In the genomic region with DNA sequence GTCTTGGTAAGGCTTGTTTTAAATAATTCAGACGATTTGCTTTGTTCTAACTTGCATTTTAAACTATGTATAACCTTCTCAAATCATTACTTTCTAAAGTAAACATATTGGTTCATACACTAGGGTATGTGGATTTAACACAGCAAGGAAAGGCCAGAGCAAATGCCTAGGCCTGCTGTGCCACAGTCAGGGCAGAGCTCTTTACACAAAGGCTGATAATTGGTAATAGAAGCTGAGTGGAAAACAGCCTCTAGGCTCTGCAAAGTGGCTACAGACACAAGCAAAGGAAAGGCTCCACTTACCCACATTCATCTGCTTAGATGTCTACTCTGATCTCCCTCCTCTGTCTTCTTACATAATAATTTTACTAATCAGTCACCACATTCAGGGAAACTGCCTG, we compare ENCODE assay signal across 26 cellular contexts.
A peak's percentile ranks its signal among the peaks of the same experiment; 100 is the strongest.
DNase-seq lines count a peak whose midpoint lies in the region; ATAC-seq lines count a peak whose summit lies in the region.
"Had no signal": no experiment of that assay in that cellular context is flagged by ENCODE, and none has a peak within 500 bp of the region (broad histone marks: within the 10 kb centered on the region; RNA-seq: fewer than 3 reads in every experiment).

No MANE protein-coding gene starts in this region.

- H3K4me3 Mint-ChIP-seq in activated CD4-positive, alpha-beta T cell treated with anti-CD3 and anti-CD28 coated beads for 36 hours: no peak overlapping the region
- H3K4me3 Mint-ChIP-seq: activated CD4-positive, alpha-beta memory T cell treated with anti-CD3 and anti-CD28 coated beads, Interleukin-2, amount 10 ng/mL, durations not matched to agents 7 days and 5 days; activated naive CD4-positive, alpha-beta T cell treated with anti-CD3 and anti-CD28 coated beads for 36 hours; activated T-helper 1 cell treated with anti-CD3 and anti-CD28 coated beads, Interleukin-12 subunit alpha, Interleukin-12 subunit beta, Interleukin-2, Interleukin-4 antibody, amounts not matched to agents 30 ng/mL and 10 ng/mL and 1 ng/mL, durations not matched to agents 14 hours and 24 hours and 36 hours; effector memory CD8-positive, alpha-beta T cell; IgD-negative memory B cell; neural crest cell; stimulated activated naive CD8-positive, alpha-beta T cell treated with anti-CD3 and anti-CD28 coated beads, Interleukin-15, amount 100 ng/mL, for 72 hours had no signal

- no peaks in the 10 kb centered on the region for H3K36me3 ChIP-seq in neuron (ENCODE audit: insufficient read depth, low read length)
- H3K36me3 ChIP-seq: right lobe of liver, vagina had no signal

- H3K4me1 Mint-ChIP-seq in activated CD4-positive, alpha-beta T cell treated with anti-CD3 and anti-CD28 coated beads for 36 hours: no peaks in the 10 kb centered on the region
- H3K4me1 Mint-ChIP-seq: activated CD4-positive, alpha-beta memory T cell treated with anti-CD3 and anti-CD28 coated beads, Interleukin-2, amount 10 ng/mL, durations not matched to agents 7 days and 5 days; IgD-negative memory B cell; neural crest cell; stimulated activated naive CD8-positive, alpha-beta T cell treated with anti-CD3 and anti-CD28 coated beads, Interleukin-15, amount 100 ng/mL, for 72 hours had no signal

- H3K27ac Mint-ChIP-seq in activated CD4-positive, alpha-beta T cell treated with anti-CD3 and anti-CD28 coated beads for 36 hours: no peak overlapping the region
- H3K27ac Mint-ChIP-seq: activated CD4-positive, alpha-beta memory T cell treated with anti-CD3 and anti-CD28 coated beads, Interleukin-2, amount 10 ng/mL, durations not matched to agents 7 days and 5 days; activated naive CD4-positive, alpha-beta T cell treated with anti-CD3 and anti-CD28 coated beads for 36 hours; activated T-helper 1 cell treated with anti-CD3 and anti-CD28 coated beads, Interleukin-12 subunit alpha, Interleukin-12 subunit beta, Interleukin-2, Interleukin-4 antibody, amounts not matched to agents 30 ng/mL and 10 ng/mL and 1 ng/mL, durations not matched to agents 14 hours and 24 hours and 36 hours; effector memory CD8-positive, alpha-beta T cell; IgD-negative memory B cell had no signal

- H3K9me3 Mint-ChIP-seq in activated CD4-positive, alpha-beta T cell treated with anti-CD3 and anti-CD28 coated beads for 36 hours (ENCODE audit: low read depth): no peaks in the 10 kb centered on the region
- H3K9me3 Mint-ChIP-seq: activated CD4-positive, alpha-beta memory T cell treated with anti-CD3 and anti-CD28 coated beads, Interleukin-2, amount 10 ng/mL, durations not matched to agents 7 days and 5 days; activated naive CD4-positive, alpha-beta T cell treated with anti-CD3 and anti-CD28 coated beads for 36 hours; neural crest cell; stimulated activated naive CD8-positive, alpha-beta T cell treated with anti-CD3 and anti-CD28 coated beads, Interleukin-15, amount 100 ng/mL, for 72 hours had no signal

- ATAC-seq in HG03045 (IDR thresholded peaks at IDR 0.05; ENCODE audit: unreplicated experiment): no peak
- no peak for ATAC-seq in activated CD4-positive, alpha-beta T cell treated with anti-CD3 and anti-CD28 coated beads for 36 hours
- ATAC-seq: activated CD4-positive, CD25-positive, alpha-beta regulatory T cell treated with anti-CD3 and anti-CD28 coated beads, Interleukin-2, amount 50 U/mL, for 24 hours; effector memory CD8-positive, alpha-beta T cell; GM12878; left lobe of liver; right lobe of liver; stimulated activated naive CD8-positive, alpha-beta T cell treated with anti-CD3 and anti-CD28 coated beads, Interleukin-15, amount 100 ng/mL, for 72 hours had no signal

- POLR2A ChIA-PET in activated CD4-positive, alpha-beta T cell treated with anti-CD3 and anti-CD28 coated beads for 36 hours (lab: Charles Lee): no interaction called here

- no peaks in the 10 kb centered on the region for H3K36me3 Mint-ChIP-seq in activated CD4-positive, alpha-beta T cell treated with anti-CD3 and anti-CD28 coated beads for 36 hours (ENCODE audit: low read depth)
- H3K36me3 Mint-ChIP-seq: IgD-negative memory B cell had no signal

- intact Hi-C loops in activated CD4-positive, alpha-beta T cell treated with anti-CD3 and anti-CD28 coated beads for 36 hours (cut with DNase I, micrococcal nuclease): no loop called here

- peaks cover 6% of the 10 kb centered on the region for H3K4me1 ChIP-seq in neuron (ENCODE audit: insufficient read depth, low read length)
- H3K4me1 ChIP-seq: right lobe of liver, vagina had no signal

- no peaks in the 10 kb centered on the region for H3K9me3 ChIP-seq in neuron (ENCODE audit: low read length)
- H3K9me3 ChIP-seq: right lobe of liver, vagina had no signal

- DNase-seq in COR-L47 (lab: John Stamatoyannopoulos, UW) (peak; percentile 52), NCI-H1417 (lab: John Stamatoyannopoulos, UW) (peak in 2 of 3 experiments; percentile 74 to 94), NCI-H69 (lab: John Stamatoyannopoulos, UW) (peak; percentile 87), NCI-H524 treated with DMSO at 0.1 percent for 48 hours (lab: John Stamatoyannopoulos, UW) (no peak)
- no peak for DNase-seq in activated CD4-positive, alpha-beta T cell treated with anti-CD3 and anti-CD28 coated beads for 36 hours
- DNase-seq: activated CD4-positive, alpha-beta memory T cell treated with anti-CD3 and anti-CD28 coated beads, Interleukin-2, amount 10 ng/mL, durations not matched to agents 7 days and 5 days; activated CD8-positive, alpha-beta memory T cell treated with anti-CD3 and anti-CD28 coated beads, Interleukin-2, amount 50 U/mL, for 4 hours; activated naive CD4-positive, alpha-beta T cell treated with anti-CD3 and anti-CD28 coated beads for 36 hours; central memory CD4-positive, alpha-beta T cell; cortex of kidney; effector memory CD8-positive, alpha-beta T cell; OCI-M1; posterior cingulate gyrus; right lobe of liver; stimulated activated CD4-positive, alpha-beta T cell treated with anti-CD3 and anti-CD28 coated beads, Interleukin-12 subunit alpha, Interleukin-12 subunit beta, amount 100 ng/mL, for 4 hours; stimulated activated CD4-positive, alpha-beta T cell treated with anti-CD3 and anti-CD28 coated beads, Interleukin-2, amount 100 ng/mL, for 48 hours; stimulated activated naive CD8-positive, alpha-beta T cell treated with anti-CD3 and anti-CD28 coated beads, Interleukin-15, amount 100 ng/mL, for 72 hours had no signal

- H2AFZ ChIP-seq in neuron (ENCODE audit: low read depth, low read length): peak overlapping the region; percentile 26

- H3K4me3 ChIP-seq in neuron (ENCODE audit: low read length): no peak overlapping the region
- H3K4me3 ChIP-seq: GM12878, right lobe of liver, vagina had no signal

- CTCF ChIA-PET in activated CD4-positive, alpha-beta T cell treated with anti-CD3 and anti-CD28 coated beads for 36 hours (lab: Charles Lee): no interaction called here

- no peaks in the 10 kb centered on the region for H3K27me3 Mint-ChIP-seq in activated CD4-positive, alpha-beta T cell treated with anti-CD3 and anti-CD28 coated beads for 36 hours
- H3K27me3 Mint-ChIP-seq: activated CD4-positive, alpha-beta memory T cell treated with anti-CD3 and anti-CD28 coated beads, Interleukin-2, amount 10 ng/mL, durations not matched to agents 7 days and 5 days; effector memory CD8-positive, alpha-beta T cell; IgD-negative memory B cell; stimulated activated naive CD8-positive, alpha-beta T cell treated with anti-CD3 and anti-CD28 coated beads, Interleukin-15, amount 100 ng/mL, for 72 hours had no signal

- H3K27me3 ChIP-seq in neuron (ENCODE audit: insufficient read depth, low read length): no peaks in the 10 kb centered on the region
- H3K27me3 ChIP-seq: right lobe of liver, vagina had no signal

Comparison
In these comparisons a context has a peak if more than half of its experiments do, and no peak if none do; other contexts are left out.
1. DNase-seq: peak in COR-L47 (single experiment), NCI-H1417 (2 of 3) and NCI-H69 (single experiment); none in NCI-H524 treated with DMSO at 0.1 percent for 48 hours (single experiment) and activated CD4-positive, alpha-beta T cell treated with anti-CD3 and anti-CD28 coated beads for 36 hours (single experiment).